In genomic region chr2:58448065-58448507, GRCh38 we compare ENCODE assay signal across 7 cellular contexts.
DNase-seq lines count a peak whose midpoint lies in the region; ATAC-seq and TF ChIP-seq lines count a peak whose summit lies in the region.

No MANE protein-coding gene starts in this region.

- H3K36me3 ChIP-seq in fibroblast of lung (ENCODE audit: control insufficient read depth, insufficient read depth, low read length) (no peaks in the 10 kb centered on the region), neuron (ENCODE audit: insufficient read depth, low read length) (no peaks in the 10 kb centered on the region)

- no peaks in the 10 kb centered on the region for H3K27me3 ChIP-seq in fibroblast of lung (ENCODE audit: control insufficient read depth, insufficient read depth, low read length)
- H3K27me3 ChIP-seq in neuron (ENCODE audit: insufficient read depth, low read length): no peaks in the 10 kb centered on the region

- DNase-seq in GM10266 (ENCODE audit: extremely low spot score) (peak; percentile 42), NCI-H1436 (lab: John Stamatoyannopoulos, UW) (peak; percentile 71), SW480 (ENCODE audit: low spot score) (peak; percentile 80), fibroblast of lung (ENCODE audit: low read depth in 2 of 2) (peak; percentile 72 to 73), germinal center (ENCODE audit: low spot score) (no peak)

- no peak overlapping the region for H3K4me2 ChIP-seq in fibroblast of lung (ENCODE audit: extremely low read depth, insufficient read depth, low read length)

- no peaks in the 10 kb centered on the region for H3K4me1 ChIP-seq in fibroblast of lung (ENCODE audit: control insufficient read depth, extremely low read depth, insufficient read depth, low read length)
- H3K4me1 ChIP-seq in neuron (ENCODE audit: insufficient read depth, low read length): peaks cover 7% of the 10 kb centered on the region

- H2AFZ ChIP-seq in fibroblast of lung (ENCODE audit: low read length) (peak overlapping the region; percentile 25), neuron (ENCODE audit: low read depth, low read length) (peak overlapping the region; percentile 44)

- peak; percentile 58 for TF ChIP-seq CTCF in GM10266 (IDR thresholded peaks at IDR 0.05; ENCODE audit: control insufficient read depth, insufficient read depth, low read depth, missing control alignments)
- TF ChIP-seq CTCF in fibroblast of lung (conservative IDR thresholded peaks at IDR 0.05 in 1 of 2, IDR thresholded peaks at IDR 0.05 in 1 of 2; ENCODE audit: low read depth in 1 of 2, low read length in 2 of 2): peak; percentile 78 to 80

- no peaks in the 10 kb centered on the region for H4K20me1 ChIP-seq in fibroblast of lung (ENCODE audit: control insufficient read depth, extremely low read depth, insufficient read depth, low read length)

- H3K9ac ChIP-seq in fibroblast of lung (ENCODE audit: insufficient read depth, low read length): no peak overlapping the region

- no peaks in the 10 kb centered on the region for H3K79me2 ChIP-seq in fibroblast of lung (ENCODE audit: control insufficient read depth, insufficient read depth, low read length)

- H3K4me3 ChIP-seq in fibroblast of lung (replicated peaks in 1 of 4; ENCODE audit: control extremely low read depth in 1 of 4, insufficient read depth in 1 of 4, low read depth in 3 of 4, low read length in 4 of 4) (no peak overlapping the region), neuron (ENCODE audit: low read length) (no peak overlapping the region)

- ATAC-seq in HG02588 (IDR thresholded peaks at IDR 0.05; ENCODE audit: unreplicated experiment): peak; percentile 73

- H3K27ac ChIP-seq in fibroblast of lung (ENCODE audit: insufficient read depth, low read length): no peak overlapping the region

- no peaks in the 10 kb centered on the region for H3K9me3 ChIP-seq in fibroblast of lung (ENCODE audit: control insufficient read depth, insufficient read depth, low read depth, low read length)
- no peaks in the 10 kb centered on the region for H3K9me3 ChIP-seq in neuron (ENCODE audit: low read length)
